In genomic region chr11:68164437-68164836, GRCh38 we compare ENCODE assay signal across 1 cellular context.
TF ChIP-seq lines count a peak whose summit lies in the region.

No MANE protein-coding gene starts in this region.

TF ChIP-seq in SK-N-SH treated with all-trans-retinoic acid at 6 μM for 48 hours, 23 proteins besides CTCF, POLR2A, EP300 and RAD21 (continued from another document):
- TF ChIP-seq TSHZ2 (CRISPR knock-in tag; IDR thresholded peaks at IDR 0.05) (no peak), PPARA (CRISPR knock-in tag; IDR thresholded peaks at IDR 0.05; ENCODE audit: borderline replicate concordance) (no peak)
